Comparison of ENCODE assay signal across 35 cellular contexts in genomic region chr15:27832263-27832647, GRCh38.
"Had no signal": no experiment of that assay in that cellular context is flagged by ENCODE, and none has a peak within 500 bp of the region (broad histone marks: within the 10 kb centered on the region; RNA-seq: fewer than 3 reads in every experiment).

No MANE protein-coding gene starts in this region.

- H3K27ac Mint-ChIP-seq: activated B cell treated with CpG ODN at 0.5 μM for 24 hours; activated CD4-positive, alpha-beta memory T cell treated with anti-CD3 and anti-CD28 coated beads for 36 hours; activated CD4-positive, alpha-beta T cell treated with anti-CD3 and anti-CD28 coated beads, Interleukin-2, amount 10 ng/mL, durations not matched to agents 24 days and 14 days; activated CD8-positive, alpha-beta memory T cell treated with anti-CD3 and anti-CD28 coated beads, Interleukin-2, amount 10 ng/mL, durations not matched to agents 7 days and 5 days; activated CD8-positive, alpha-beta T cell treated with anti-CD3 and anti-CD28 coated beads for 36 hours; activated naive CD4-positive, alpha-beta T cell treated with anti-CD3 and anti-CD28 coated beads, Interleukin-2, amount 10 ng/mL, durations not matched to agents 7 days and 5 days; activated naive CD4-positive, alpha-beta T cell treated with anti-CD3 and anti-CD28 coated beads, Interleukin-2, amount 50 U/mL, for 24 hours; activated naive CD8-positive, alpha-beta T cell; activated naive CD8-positive, alpha-beta T cell treated with anti-CD3 and anti-CD28 coated beads, Interleukin-2, amount 10 ng/mL, durations not matched to agents 7 days and 5 days; activated naive CD8-positive, alpha-beta T cell treated with anti-CD3 and anti-CD28 coated beads, Interleukin-2, amount 50 U/mL, for 24 hours; activated T-cell treated with anti-CD3 and anti-CD28 coated beads, Interleukin-2, amount 50 U/mL, for 24 hours; activated T-helper 2 cell treated with anti-CD3 and anti-CD28 coated beads, Interferon-gamma antibody, Interleukin-2, Interleukin-4, amounts not matched to agents 10 μg/mL and 5 μg/mL and 100 μg/mL, durations not matched to agents 14 hours and 24 hours and 36 hours; brain; T-helper 1 cell treated with Interleukin-12 subunit alpha and Interleukin-12 subunit beta and Interleukin-4 antibody, amounts not matched to agents 30 μg/mL and 1 μg/mL, for 36 hours; T-helper 2 cell treated with Interferon-gamma antibody and Interleukin-4, amounts not matched to agents 5 μg/mL and 100 μg/mL, for 36 hours had no signal

- H3K36me3 ChIP-seq: cardiac muscle cell had no signal

- H3K4me1 Mint-ChIP-seq: activated B cell treated with CpG ODN at 0.5 μM for 24 hours; activated CD4-positive, alpha-beta T cell treated with anti-CD3 and anti-CD28 coated beads, Interleukin-2, amount 10 ng/mL, durations not matched to agents 24 days and 14 days; activated CD8-positive, alpha-beta memory T cell treated with anti-CD3 and anti-CD28 coated beads, Interleukin-2, amount 10 ng/mL, durations not matched to agents 7 days and 5 days; activated naive CD4-positive, alpha-beta T cell treated with anti-CD3 and anti-CD28 coated beads, Interleukin-2, amount 10 ng/mL, durations not matched to agents 7 days and 5 days; activated naive CD4-positive, alpha-beta T cell treated with anti-CD3 and anti-CD28 coated beads, Interleukin-2, amount 50 U/mL, for 24 hours; activated naive CD8-positive, alpha-beta T cell treated with anti-CD3 and anti-CD28 coated beads, Interleukin-2, amount 10 ng/mL, durations not matched to agents 7 days and 5 days; activated naive CD8-positive, alpha-beta T cell treated with anti-CD3 and anti-CD28 coated beads, Interleukin-2, amount 50 U/mL, for 24 hours; central memory CD8-positive, alpha-beta T cell had no signal

- H3K4me3 ChIP-seq: cardiac muscle cell had no signal

- H3K9me3 Mint-ChIP-seq: activated B cell treated with CpG ODN at 0.5 μM for 24 hours; activated CD4-positive, alpha-beta memory T cell treated with anti-CD3 and anti-CD28 coated beads for 36 hours; activated CD4-positive, alpha-beta T cell treated with anti-CD3 and anti-CD28 coated beads, Interleukin-2, amount 10 ng/mL, durations not matched to agents 24 days and 14 days; activated CD8-positive, alpha-beta T cell treated with anti-CD3 and anti-CD28 coated beads for 36 hours; activated naive CD4-positive, alpha-beta T cell treated with anti-CD3 and anti-CD28 coated beads, Interleukin-2, amount 50 U/mL, for 24 hours; activated naive CD8-positive, alpha-beta T cell treated with anti-CD3 and anti-CD28 coated beads, Interleukin-2, amount 10 ng/mL, durations not matched to agents 7 days and 5 days; activated naive CD8-positive, alpha-beta T cell treated with anti-CD3 and anti-CD28 coated beads, Interleukin-2, amount 50 U/mL, for 24 hours; activated T-cell treated with anti-CD3 and anti-CD28 coated beads, Interleukin-2, amount 50 U/mL, for 24 hours; T-helper 1 cell treated with Interleukin-12 subunit alpha and Interleukin-12 subunit beta and Interleukin-4 antibody, amounts not matched to agents 30 μg/mL and 1 μg/mL, for 36 hours had no signal

- H3K27ac ChIP-seq: cardiac muscle cell, VCaP had no signal

- H3K27me3 ChIP-seq: cardiac muscle cell had no signal

- H3K4me3 Mint-ChIP-seq: activated B cell treated with CpG ODN at 0.5 μM for 24 hours; activated CD4-positive, alpha-beta memory T cell treated with anti-CD3 and anti-CD28 coated beads for 36 hours; activated CD4-positive, alpha-beta T cell treated with anti-CD3 and anti-CD28 coated beads, Interleukin-2, amount 10 ng/mL, durations not matched to agents 24 days and 14 days; activated CD8-positive, alpha-beta memory T cell treated with anti-CD3 and anti-CD28 coated beads, Interleukin-2, amount 10 ng/mL, durations not matched to agents 7 days and 5 days; activated CD8-positive, alpha-beta T cell treated with anti-CD3 and anti-CD28 coated beads for 36 hours; activated naive CD4-positive, alpha-beta T cell treated with anti-CD3 and anti-CD28 coated beads, Interleukin-2, amount 10 ng/mL, durations not matched to agents 7 days and 5 days; activated naive CD4-positive, alpha-beta T cell treated with anti-CD3 and anti-CD28 coated beads, Interleukin-2, amount 50 U/mL, for 24 hours; activated naive CD8-positive, alpha-beta T cell; activated naive CD8-positive, alpha-beta T cell treated with anti-CD3 and anti-CD28 coated beads, Interleukin-2, amount 10 ng/mL, durations not matched to agents 7 days and 5 days; activated naive CD8-positive, alpha-beta T cell treated with anti-CD3 and anti-CD28 coated beads, Interleukin-2, amount 50 U/mL, for 24 hours; activated T-cell treated with anti-CD3 and anti-CD28 coated beads, Interleukin-2, amount 50 U/mL, for 24 hours; brain; central memory CD8-positive, alpha-beta T cell; T-helper 1 cell treated with Interleukin-12 subunit alpha and Interleukin-12 subunit beta and Interleukin-4 antibody, amounts not matched to agents 30 μg/mL and 1 μg/mL, for 36 hours; T-helper 2 cell treated with Interferon-gamma antibody and Interleukin-4, amounts not matched to agents 5 μg/mL and 100 μg/mL, for 36 hours had no signal

- H3K27me3 Mint-ChIP-seq: activated B cell treated with CpG ODN at 0.5 μM for 24 hours; activated CD4-positive, alpha-beta memory T cell treated with anti-CD3 and anti-CD28 coated beads for 36 hours; activated CD4-positive, alpha-beta T cell treated with anti-CD3 and anti-CD28 coated beads, Interleukin-2, amount 10 ng/mL, durations not matched to agents 24 days and 14 days; activated CD8-positive, alpha-beta memory T cell treated with anti-CD3 and anti-CD28 coated beads, Interleukin-2, amount 10 ng/mL, durations not matched to agents 7 days and 5 days; activated CD8-positive, alpha-beta T cell treated with anti-CD3 and anti-CD28 coated beads for 36 hours; activated naive CD4-positive, alpha-beta T cell treated with anti-CD3 and anti-CD28 coated beads, Interleukin-2, amount 10 ng/mL, durations not matched to agents 7 days and 5 days; activated naive CD8-positive, alpha-beta T cell treated with anti-CD3 and anti-CD28 coated beads, Interleukin-2, amount 10 ng/mL, durations not matched to agents 7 days and 5 days had no signal

- ATAC-seq: activated CD8-positive, alpha-beta memory T cell treated with anti-CD3 and anti-CD28 coated beads, Interleukin-2, amount 10 ng/mL, durations not matched to agents 7 days and 5 days; activated CD8-positive, alpha-beta T cell treated with anti-CD3 and anti-CD28 coated beads for 36 hours; activated naive CD8-positive, alpha-beta T cell treated with anti-CD3 and anti-CD28 coated beads, Interleukin-2, amount 50 U/mL, for 24 hours had no signal

- FAIRE-seq: bronchial epithelial cell, TTC549 had no signal

- H3K36me3 Mint-ChIP-seq: activated CD4-positive, alpha-beta memory T cell treated with anti-CD3 and anti-CD28 coated beads for 36 hours; activated CD8-positive, alpha-beta memory T cell treated with anti-CD3 and anti-CD28 coated beads, Interleukin-2, amount 10 ng/mL, durations not matched to agents 7 days and 5 days; activated naive CD4-positive, alpha-beta T cell treated with anti-CD3 and anti-CD28 coated beads, Interleukin-2, amount 10 ng/mL, durations not matched to agents 7 days and 5 days; activated naive CD4-positive, alpha-beta T cell treated with anti-CD3 and anti-CD28 coated beads, Interleukin-2, amount 50 U/mL, for 24 hours; activated naive CD8-positive, alpha-beta T cell; activated naive CD8-positive, alpha-beta T cell treated with anti-CD3 and anti-CD28 coated beads, Interleukin-2, amount 10 ng/mL, durations not matched to agents 7 days and 5 days; brain had no signal

- DNase-seq: activated B cell treated with CpG ODN at 0.5 μM for 24 hours; activated CD4-positive, alpha-beta memory T cell treated with anti-CD3 and anti-CD28 coated beads for 36 hours; activated CD4-positive, alpha-beta T cell treated with anti-CD3 and anti-CD28 coated beads for 4 hours; activated CD4-positive, alpha-beta T cell treated with anti-CD3 and anti-CD28 coated beads, Interleukin-2, amount 10 ng/mL, durations not matched to agents 24 days and 14 days; activated CD4-positive, alpha-beta T cell treated with anti-CD3 and anti-CD28 coated beads, Interleukin-2, amount 50 U/mL, for 1 hour; activated CD4-positive, alpha-beta T cell treated with anti-CD3 and anti-CD28 coated beads, Interleukin-2, amount 50 U/mL, for 4 hours; activated CD4-positive, CD25-positive, alpha-beta regulatory T cell treated with anti-CD3 and anti-CD28 coated beads, Interleukin-2, amount 50 U/mL, for 72 hours; activated CD8-positive, alpha-beta memory T cell treated with anti-CD3 and anti-CD28 coated beads for 24 hours; activated CD8-positive, alpha-beta memory T cell treated with anti-CD3 and anti-CD28 coated beads, Interleukin-2, amount 10 ng/mL, durations not matched to agents 7 days and 5 days; activated CD8-positive, alpha-beta memory T cell treated with anti-CD3 and anti-CD28 coated beads, Interleukin-2, amount 50 U/mL, for 48 hours; activated CD8-positive, alpha-beta T cell treated with anti-CD3 and anti-CD28 coated beads for 36 hours; activated gamma-delta T cell; activated naive CD4-positive, alpha-beta T cell treated with anti-CD3 and anti-CD28 coated beads, Interleukin-2, amount 10 ng/mL, durations not matched to agents 7 days and 5 days; activated naive CD4-positive, alpha-beta T cell treated with Interleukin-2 at 50 U/mL for 16 hours; activated naive CD8-positive, alpha-beta T cell treated with anti-CD3 and anti-CD28 coated beads, Interleukin-2, amount 10 ng/mL, durations not matched to agents 7 days and 5 days; activated naive CD8-positive, alpha-beta T cell treated with anti-CD3 and anti-CD28 coated beads, Interleukin-2, amount 50 U/mL, for 24 hours; activated T-cell treated with anti-CD3 and anti-CD28 coated beads, Interleukin-2, amount 50 U/mL, for 24 hours; activated T-cell treated with anti-CD3 and anti-CD28 coated beads, Interleukin-2, amount 50 U/mL, for 48 hours; amniotic stem cell; aorta; cerebellar nuclear complex; T-helper 1 cell; T-helper 2 cell; T-helper 9 cell had no signal
